ENCODE assay signal across 11 cellular contexts in genomic region chr6:151036869-151037680, GRCh38.
DNase-seq lines count a peak whose midpoint lies in the region; TF ChIP-seq lines count a peak whose summit lies in the region.
"Had no signal": no experiment of that assay in that cellular context is flagged by ENCODE, and none has a peak within 500 bp of the region (broad histone marks: within the 10 kb centered on the region; RNA-seq: fewer than 3 reads in every experiment).

No MANE protein-coding gene starts in this region.

- peaks cover 10 to 17% of the 10 kb centered on the region in 2 donors for H3K36me3 Mint-ChIP-seq in CD14-positive monocyte
- peaks cover 37% of the 10 kb centered on the region for H3K36me3 Mint-ChIP-seq in neural crest cell (ENCODE audit: low read depth)

- H3K4me1 Mint-ChIP-seq in CD14-positive monocyte (peaks cover 37% of the 10 kb centered on the region), neural crest cell (peaks cover 84% of the 10 kb centered on the region)

- intact Hi-C loops in CD14-positive monocyte (cut with micrococcal nuclease) (loop anchor here in 1 of 2 donors (10.0 kb wide), 1 partner anchor 358 kb away; the partner anchor contains the start of gene ZBTB2), lower leg skin (cut with DNase I; ENCODE audit: low total_unique reads) (no loop called here)

- peak overlapping the region; percentile 54 to 94 (median 83) for H3K27ac Mint-ChIP-seq in CD14-positive monocyte
- H3K27ac Mint-ChIP-seq in neural crest cell (ENCODE audit: unreplicated experiment), result peak overlapping the region; percentile 94
- H3K27ac Mint-ChIP-seq: naive thymus-derived CD4-positive, alpha-beta T cell had no signal

- WGBS in lower leg skin, 2 donors, result 73 to 87% methylated on average over 12 of the region's 12 CpGs

- H3K4me3 Mint-ChIP-seq in CD14-positive monocyte, result no peak overlapping the region
- peak overlapping the region; percentile 58 for H3K4me3 Mint-ChIP-seq in neural crest cell
- H3K4me3 Mint-ChIP-seq: naive thymus-derived CD4-positive, alpha-beta T cell had no signal

- peaks cover 0 to 1% (median 0%) of the 10 kb centered on the region in 7 donors for H3K9me3 Mint-ChIP-seq in CD14-positive monocyte
- no peaks in the 10 kb centered on the region for H3K9me3 Mint-ChIP-seq in neural crest cell
- H3K9me3 Mint-ChIP-seq: naive thymus-derived CD4-positive, alpha-beta T cell had no signal

- peaks cover 0 to 1% (median 0%) of the 10 kb centered on the region in 3 donors for H3K27me3 Mint-ChIP-seq in CD14-positive monocyte (ENCODE audit: low read depth in 3 of 3)
- H3K27me3 Mint-ChIP-seq in neural crest cell (ENCODE audit: low read depth), result no peaks in the 10 kb centered on the region
- H3K27me3 Mint-ChIP-seq: naive thymus-derived CD4-positive, alpha-beta T cell had no signal

- no peak for TF ChIP-seq CTCF in CD14-positive monocyte (IDR thresholded peaks at IDR 0.05)
- no peak for TF ChIP-seq CTCF in neural crest cell (conservative IDR thresholded peaks at IDR 0.05)
- no peak for TF ChIP-seq CTCF in lower leg skin (IDR thresholded peaks at IDR 0.05)

- TF ChIP-seq POLR2A in lower leg skin (IDR thresholded peaks at IDR 0.05), result no peak

- peak overlapping the region; percentile 39 for H3K27ac ChIP-seq in cingulate gyrus (ENCODE audit: low read depth, low read length)

- DNase-seq in CD14-positive monocyte (ENCODE audit: low spot score) (peak; percentile 93), NCI-H226 (peak; percentile 46), neural crest cell (ENCODE audit: low read depth, low spot score) (no peak), lower leg skin (ENCODE audit: low spot score in 2 of 2) (no peak), NCI-H524 treated with DMSO at 0.1 percent for 48 hours (lab: John Stamatoyannopoulos, UW) (no peak), cortex of kidney (lab: John Stamatoyannopoulos, UW) (no peak), hippocampal formation (lab: John Stamatoyannopoulos, UW) (no peak)
- DNase-seq: activated naive CD4-positive, alpha-beta T cell; MM.1S; naive thymus-derived CD4-positive, alpha-beta T cell had no signal

- no peak overlapping the region for H3K4me3 ChIP-seq in lower leg skin (ENCODE audit: low read depth, poor library complexity, severe bottlenecking)

Comparison
In these comparisons a context has a peak if more than half of its experiments do, and no peak if none do; other contexts are left out.
1. DNase-seq: peak in CD14-positive monocyte (single experiment) and NCI-H226 (single experiment); none in neural crest cell (single experiment), lower leg skin (0 of 2), NCI-H524 treated with DMSO at 0.1 percent for 48 hours (single experiment), cortex of kidney (single experiment) and hippocampal formation (0 of 2).